ENCODE assay signal across 8 cellular contexts in the genomic region with DNA sequence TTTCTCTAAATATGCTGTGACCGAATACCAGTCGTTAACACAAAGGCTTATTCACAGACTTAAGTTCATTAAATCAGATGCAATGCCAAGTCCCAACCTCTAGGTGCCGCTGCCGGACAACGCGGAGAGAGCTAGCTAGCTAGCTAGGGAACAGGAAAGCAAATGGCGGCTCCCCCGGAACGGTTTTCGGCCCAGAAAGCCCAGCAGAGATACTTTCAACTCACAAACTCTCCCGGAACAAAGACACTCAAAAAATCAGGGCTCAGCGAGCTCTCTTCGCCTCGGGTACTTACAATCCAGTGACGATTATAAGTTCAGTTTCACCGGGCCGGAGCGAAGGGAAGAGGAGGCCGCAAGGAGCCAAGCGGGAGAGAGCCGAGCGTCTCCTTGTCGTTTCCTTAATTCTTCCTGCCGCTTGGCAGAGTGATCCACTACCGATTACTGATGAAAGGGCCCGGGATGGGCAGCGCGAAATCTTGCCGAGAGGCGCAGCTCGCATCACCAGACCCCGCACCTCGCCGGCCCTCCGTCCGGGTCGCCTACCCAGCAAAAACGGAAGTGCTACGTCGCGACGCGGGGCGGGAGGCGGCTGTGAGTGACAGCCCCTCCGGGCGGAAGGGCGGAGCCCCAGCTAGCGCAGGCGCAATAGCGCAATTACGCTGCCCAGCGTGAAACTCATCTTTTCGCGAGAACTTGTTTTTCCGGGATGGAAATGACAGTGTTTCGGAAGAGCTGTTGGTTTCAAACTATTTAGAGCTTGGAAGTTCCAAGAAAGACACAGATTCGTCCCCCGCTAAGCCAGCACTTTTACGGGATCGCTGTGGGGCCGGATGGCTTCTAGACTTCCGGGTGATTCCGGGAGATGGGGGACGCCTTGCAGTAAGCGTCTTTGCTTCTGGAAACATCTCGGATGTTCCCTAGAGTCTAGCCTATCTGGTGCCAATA. TPM values are rescaled to one million over a fixed set of nuclear protein-coding genes. Genes with fewer than 3 reads are reported as not detected.
A peak's percentile ranks its signal among the peaks of the same experiment; 100 is the strongest.
DNase-seq lines count a peak whose midpoint lies in the region; ATAC-seq and TF ChIP-seq lines count a peak whose summit lies in the region.

A gene with protein sequence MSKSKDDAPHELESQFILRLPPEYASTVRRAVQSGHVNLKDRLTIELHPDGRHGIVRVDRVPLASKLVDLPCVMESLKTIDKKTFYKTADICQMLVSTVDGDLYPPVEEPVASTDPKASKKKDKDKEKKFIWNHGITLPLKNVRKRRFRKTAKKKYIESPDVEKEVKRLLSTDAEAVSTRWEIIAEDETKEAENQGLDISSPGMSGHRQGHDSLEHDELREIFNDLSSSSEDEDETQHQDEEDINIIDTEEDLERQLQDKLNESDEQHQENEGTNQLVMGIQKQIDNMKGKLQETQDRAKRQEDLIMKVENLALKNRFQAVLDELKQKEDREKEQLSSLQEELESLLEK (minus strand): TSS at position 560 of the 945 bp plus-strand sequence. CDS start 740 bp downstream, outside the sequence.

- H3K4me1 Mint-ChIP-seq in progenitor cell of endocrine pancreas (ENCODE audit: low read depth) = no peaks in the 10 kb centered on the region

- H3K9me3 ChIP-seq in left ventricle myocardium inferior (replicated peaks) = peaks cover 60% of the 10 kb centered on the region

- H3K4me1 ChIP-seq in left ventricle myocardium inferior = peaks cover 33% of the 10 kb centered on the region

- H3K27me3 ChIP-seq in left ventricle myocardium inferior (ENCODE audit: low read depth) = no peaks in the 10 kb centered on the region

- DNase-seq in GM13976 (ENCODE audit: low spot score) (peak; percentile 93), NCI-H146 treated with DMSO at 0.1 percent for 48 hours (lab: John Stamatoyannopoulos, UW; ENCODE audit: unreplicated experiment) (peak; percentile 49), amniotic epithelial cell (ENCODE audit: low read depth) (peak; percentile 91), left ventricle myocardium inferior (peak; percentile 89), progenitor cell of endocrine pancreas (ENCODE audit: low spot score, unreplicated experiment) (peak; percentile 86), ureter (ENCODE audit: low spot score) (peak; percentile 94)

- ATAC-seq in HG02870 (IDR thresholded peaks at IDR 0.05; ENCODE audit: unreplicated experiment) = peak; percentile 86

- H3K27me3 Mint-ChIP-seq in progenitor cell of endocrine pancreas = no peaks in the 10 kb centered on the region

- H3K4me3 Mint-ChIP-seq in progenitor cell of endocrine pancreas (ENCODE audit: low read depth) = peak within 1 kb of the TSS; percentile 99

- peak within 1 kb of the TSS; percentile 91 for H3K27ac ChIP-seq in left ventricle myocardium inferior (replicated peaks)

- in situ Hi-C loops in GM13976 (cut with MboI; ENCODE audit: low sequenced_read_pairs, unreplicated experiment) = no loop called here

- intact Hi-C loops in T-helper 1 cell treated with Interleukin-12 subunit alpha and Interleukin-12 subunit beta and Interleukin-4 antibody, amounts not matched to agents 30 ng/mL and 1 ng/mL, for 36 hours (cut with micrococcal nuclease) = loop anchor here (1.0 to 10.0 kb wide), 18 partner anchors 34 to 1206 kb away; a partner anchor contains a TSS
- intact Hi-C loops in left ventricle myocardium inferior (cut with micrococcal nuclease) = no loop called here

- TF ChIP-seq CTCF in GM13976 (IDR thresholded peaks at IDR 0.05; ENCODE audit: borderline replicate concordance, control extremely low read depth, extremely low read depth, insufficient read depth, missing control alignments) (peak; percentile 93), left ventricle myocardium inferior (IDR thresholded peaks at IDR 0.05; ENCODE audit: borderline replicate concordance) (peak; percentile 91), progenitor cell of endocrine pancreas (IDR thresholded peaks at IDR 0.05; ENCODE audit: unreplicated experiment) (peak; percentile 91)

- H3K36me3 ChIP-seq in left ventricle myocardium inferior = peaks cover 45% of the 10 kb centered on the region

- peak within 1 kb of the TSS; percentile 100 for H3K27ac Mint-ChIP-seq in progenitor cell of endocrine pancreas

- peaks cover 44% of the 10 kb centered on the region for H3K9me3 Mint-ChIP-seq in progenitor cell of endocrine pancreas (ENCODE audit: low read depth)

- peaks cover 53% of the 10 kb centered on the region for H3K36me3 Mint-ChIP-seq in progenitor cell of endocrine pancreas (ENCODE audit: insufficient read depth)

- peak within 1 kb of the TSS; percentile 74 for H3K4me3 ChIP-seq in left ventricle myocardium inferior

RNA-seq across cellular contexts. Expression of the gene that starts here (rescaled TPM):
- 61.0 and 65.9 TPM in 2 replicates for total RNA-seq in T-helper 1 cell treated with Interleukin-12 subunit alpha and Interleukin-12 subunit beta and Interleukin-4 antibody, amounts not matched to agents 30 ng/mL and 1 ng/mL, for 36 hours
- total RNA-seq in left ventricle myocardium inferior = 108 TPM
- total RNA-seq in progenitor cell of endocrine pancreas = 90.9 and 95.6 TPM in 2 replicates
- total RNA-seq in ureter = 56.6 TPM

Comparison
In these comparisons a context has a peak if more than half of its experiments do, and no peak if none do; other contexts are left out.
1. Peak in every context shown above with its lines: DNase-seq, ATAC-seq, H3K4me3 ChIP-seq and H3K27ac ChIP-seq.